Comparison of ENCODE assay signal across 39 cellular contexts in the genomic region with DNA sequence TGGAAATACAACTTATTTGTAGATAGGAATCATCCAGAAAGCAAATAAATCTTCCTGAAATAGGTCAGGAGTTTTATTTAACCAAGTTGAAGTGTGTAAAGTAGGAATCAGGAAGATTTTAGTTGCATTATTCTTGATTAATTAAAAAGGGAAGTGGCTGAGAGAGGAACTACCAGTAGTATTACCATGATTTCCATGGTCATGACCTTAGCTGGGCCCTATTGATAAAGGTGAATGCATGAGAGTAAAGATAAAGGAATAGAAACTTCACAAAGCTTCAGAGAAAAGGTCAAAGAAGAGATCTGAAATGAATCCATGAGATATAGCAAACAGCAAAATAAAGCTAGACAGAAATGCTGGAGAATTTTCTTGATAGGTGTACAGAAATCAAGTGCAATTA. TPM values are rescaled to one million over a fixed set of nuclear protein-coding genes. Genes with fewer than 3 reads are reported as not detected.
"Had no signal": no experiment of that assay in that cellular context is flagged by ENCODE, and none has a peak within 500 bp of the region (broad histone marks: within the 10 kb centered on the region; RNA-seq: fewer than 3 reads in every experiment).

No MANE protein-coding gene starts in this region.

- H3K36me3 Mint-ChIP-seq: activated CD8-positive, alpha-beta memory T cell treated with anti-CD3 and anti-CD28 coated beads, Interleukin-2, amount 10 ng/mL, durations not matched to agents 7 days and 5 days; activated naive CD8-positive, alpha-beta T cell treated with anti-CD3 and anti-CD28 coated beads for 36 hours; WTC11 had no signal

- H3K9me3 Mint-ChIP-seq: activated CD4-positive, alpha-beta memory T cell treated with anti-CD3 and anti-CD28 coated beads, Interleukin-2, amount 10 ng/mL, durations not matched to agents 7 days and 5 days; activated naive CD8-positive, alpha-beta T cell treated with anti-CD3 and anti-CD28 coated beads for 36 hours; WTC11 had no signal

- DNase-seq: activated CD4-positive, alpha-beta memory T cell treated with anti-CD3 and anti-CD28 coated beads, Interleukin-2, amount 10 ng/mL, durations not matched to agents 7 days and 5 days; activated CD4-positive, alpha-beta T cell treated with anti-CD3 and anti-CD28 coated beads for 36 hours; activated CD4-positive, alpha-beta T cell treated with anti-CD3 and anti-CD28 coated beads, Interleukin-2, amount 50 U/mL, for 1 hour; activated CD8-positive, alpha-beta memory T cell treated with anti-CD3 and anti-CD28 coated beads for 24 hours; activated CD8-positive, alpha-beta memory T cell treated with anti-CD3 and anti-CD28 coated beads, Interleukin-2, amount 10 ng/mL, durations not matched to agents 7 days and 5 days; activated CD8-positive, alpha-beta memory T cell treated with anti-CD3 and anti-CD28 coated beads, Interleukin-2, amount 50 U/mL, for 48 hours; activated effector memory CD4-positive, alpha-beta T cell treated with anti-CD3 and anti-CD28 coated beads, Interleukin-2, amount 50 U/mL, for 16 hours; activated naive CD4-positive, alpha-beta T cell; activated naive CD4-positive, alpha-beta T cell treated with anti-CD3 and anti-CD28 coated beads, Interleukin-2, amount 50 U/mL, for 16 hours; activated naive CD8-positive, alpha-beta T cell treated with anti-CD3 and anti-CD28 coated beads for 36 hours; activated T-cell treated with anti-CD3 and anti-CD28 coated beads, Interleukin-2, amount 50 U/mL, for 72 hours; amniotic stem cell; aorta; brain microvascular endothelial cell; central memory CD4-positive, alpha-beta T cell; NCI-H1092 treated with DMSO at 0.1 percent for 48 hours; NCI-H1417; NCI-H146; NCI-H187; NCI-H2081; NCI-H2171 treated with DMSO at 0.1 percent for 48 hours; NCI-H226; NCI-H446 treated with DMSO at 0.1 percent for 48 hours; NCI-H524; NCI-H69; SHP77; SJCRH30; SW 1271; T-helper 1 cell; T-helper 2 cell; T-helper 9 cell had no signal

- H3K27me3 ChIP-seq: brain microvascular endothelial cell, SJCRH30 had no signal

- H3K4me3 Mint-ChIP-seq: activated CD4-positive, alpha-beta memory T cell treated with anti-CD3 and anti-CD28 coated beads, Interleukin-2, amount 10 ng/mL, durations not matched to agents 7 days and 5 days; activated CD4-positive, alpha-beta T cell treated with anti-CD3 and anti-CD28 coated beads for 36 hours; activated CD8-positive, alpha-beta memory T cell treated with anti-CD3 and anti-CD28 coated beads, Interleukin-2, amount 10 ng/mL, durations not matched to agents 7 days and 5 days; activated naive CD8-positive, alpha-beta T cell treated with anti-CD3 and anti-CD28 coated beads for 36 hours; activated T-cell treated with anti-CD3 and anti-CD28 coated beads, Interleukin-2, amount 50 U/mL, for 72 hours; activated T-helper 17 cell treated with anti-CD3 and anti-CD28 coated beads, Interleukin-2, amount 50 U/mL, for 72 hours; WTC11 had no signal

- H3K36me3 ChIP-seq: brain microvascular endothelial cell, SJCRH30 had no signal

- H3K4me3 ChIP-seq: SJCRH30, SK-N-MC had no signal

- ATAC-seq: activated CD4-positive, alpha-beta T cell treated with anti-CD3 and anti-CD28 coated beads for 36 hours; activated CD4-positive, CD25-positive, alpha-beta regulatory T cell treated with anti-CD3 and anti-CD28 coated beads, Interleukin-2, amount 50 U/mL, for 24 hours; activated CD8-positive, alpha-beta memory T cell treated with anti-CD3 and anti-CD28 coated beads, Interleukin-2, amount 10 ng/mL, durations not matched to agents 7 days and 5 days; activated T-cell treated with anti-CD3 and anti-CD28 coated beads, Interleukin-2, amount 50 U/mL, for 72 hours; activated T-helper 17 cell treated with anti-CD3 and anti-CD28 coated beads, Interleukin-2, amount 50 U/mL, for 72 hours; Panc1; WTC11 had no signal

- H3K9me3 ChIP-seq: SJCRH30 had no signal

- H3K4me2 ChIP-seq: KMS-11 had no signal

- H3K27ac ChIP-seq: brain microvascular endothelial cell, KMS-11, SJCRH30, SK-N-MC had no signal

- H3K4me1 Mint-ChIP-seq: activated CD4-positive, alpha-beta memory T cell treated with anti-CD3 and anti-CD28 coated beads, Interleukin-2, amount 10 ng/mL, durations not matched to agents 7 days and 5 days; activated CD4-positive, alpha-beta T cell treated with anti-CD3 and anti-CD28 coated beads for 36 hours; activated CD8-positive, alpha-beta memory T cell treated with anti-CD3 and anti-CD28 coated beads, Interleukin-2, amount 10 ng/mL, durations not matched to agents 7 days and 5 days; activated naive CD8-positive, alpha-beta T cell treated with anti-CD3 and anti-CD28 coated beads for 36 hours; activated T-helper 17 cell treated with anti-CD3 and anti-CD28 coated beads, Interleukin-2, amount 50 U/mL, for 72 hours; WTC11 had no signal

- H3K4me1 ChIP-seq: SJCRH30 had no signal

- FAIRE-seq: colon had no signal

- H3K9ac ChIP-seq: KMS-11 had no signal

RNA-seq across cellular contexts. Expression of a gene that starts 46.2 kb away (rescaled TPM):
- total RNA-seq: activated CD4-positive, alpha-beta memory T cell treated with anti-CD3 and anti-CD28 coated beads, Interleukin-2, amount 10 ng/mL, durations not matched to agents 7 days and 5 days; activated CD4-positive, alpha-beta T cell treated with anti-CD3 and anti-CD28 coated beads for 36 hours; activated CD8-positive, alpha-beta memory T cell treated with anti-CD3 and anti-CD28 coated beads, Interleukin-2, amount 10 ng/mL, durations not matched to agents 7 days and 5 days; activated naive CD8-positive, alpha-beta T cell treated with anti-CD3 and anti-CD28 coated beads for 36 hours; activated T-cell treated with anti-CD3 and anti-CD28 coated beads, Interleukin-2, amount 50 U/mL, for 72 hours; activated T-helper 17 cell treated with anti-CD3 and anti-CD28 coated beads, Interleukin-2, amount 50 U/mL, for 72 hours; cerebellum had no signal
